13 cellular contexts compared by ENCODE assay signal in the genomic region with DNA sequence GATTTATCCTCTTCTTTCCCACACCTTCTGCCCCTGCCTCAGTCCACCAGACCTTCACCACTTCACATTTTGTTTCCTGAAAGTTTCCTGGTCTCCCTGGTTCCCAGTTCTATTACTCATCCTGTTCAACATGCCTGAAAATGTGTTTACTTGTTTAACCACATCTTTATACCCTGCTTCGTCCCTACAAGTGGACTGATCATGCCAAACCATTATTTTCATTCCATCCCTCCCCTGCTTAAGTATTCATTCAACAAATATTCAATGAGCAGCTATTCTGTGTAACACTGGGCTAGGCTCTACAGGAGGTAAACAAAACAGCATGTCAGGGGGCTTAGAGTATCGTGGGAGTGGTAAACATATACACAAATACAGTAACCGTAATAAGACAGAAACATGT. TPM values are rescaled to one million over a fixed set of nuclear protein-coding genes. Genes with fewer than 3 reads are reported as not detected.
A peak's percentile ranks its signal among the peaks of the same experiment; 100 is the strongest.
DNase-seq lines count a peak whose midpoint lies in the region; ATAC-seq and TF ChIP-seq lines count a peak whose summit lies in the region.
"Had no signal": no experiment of that assay in that cellular context is flagged by ENCODE, and none has a peak within 500 bp of the region (broad histone marks: within the 10 kb centered on the region; RNA-seq: fewer than 3 reads in every experiment).

No MANE protein-coding gene starts in this region.

- no peak for ATAC-seq in GM18502 (IDR thresholded peaks at IDR 0.05; ENCODE audit: poor library complexity, unreplicated experiment)
- ATAC-seq in omental fat pad (ENCODE audit: low FRiP score) = no peak
- no peak for ATAC-seq in gastroesophageal sphincter
- ATAC-seq: Panc1 had no signal

- no peak overlapping the region for H3K4me3 ChIP-seq in fibroblast of villous mesenchyme (ENCODE audit: low read depth, low read length)
- H3K4me3 ChIP-seq in smooth muscle cell = no peak overlapping the region
- H3K4me3 ChIP-seq in gastroesophageal sphincter = no peak overlapping the region

- no peak for TF ChIP-seq POLR2A in gastroesophageal sphincter (IDR thresholded peaks at IDR 0.05)

- peak overlapping the region; percentile 62 for H3K9ac ChIP-seq in smooth muscle cell (ENCODE audit: low read depth)

- H3K27me3 ChIP-seq in smooth muscle cell (ENCODE audit: low read depth) = no peaks in the 10 kb centered on the region
- no peaks in the 10 kb centered on the region for H3K27me3 ChIP-seq in gastroesophageal sphincter

- H3K36me3 ChIP-seq in smooth muscle cell (ENCODE audit: low read depth) = no peaks in the 10 kb centered on the region
- H3K36me3 ChIP-seq in gastroesophageal sphincter = no peaks in the 10 kb centered on the region

- peaks cover 78% of the 10 kb centered on the region for H4K20me1 ChIP-seq in smooth muscle cell (ENCODE audit: low read depth)

- DNase-seq in H4 (ENCODE audit: low spot score) = peak; percentile 63
- DNase-seq in amniotic stem cell (lab: John Stamatoyannopoulos, UW) = peak; percentile 10
- peak; percentile 83 for DNase-seq in fibroblast of villous mesenchyme (ENCODE audit: low read depth)
- DNase-seq in smooth muscle cell (lab: John Stamatoyannopoulos, UW; ENCODE audit: unreplicated experiment) = no peak
- no peak for DNase-seq in omental fat pad (ENCODE audit: low spot score)
- DNase-seq: activated T-cell treated with anti-CD3 and anti-CD28 coated beads, Interleukin-2, amount 50 U/mL, for 48 hours; cerebellar nuclear complex; hypothalamus; NCI-H2171; small intestine had no signal

- TF ChIP-seq CTCF in fibroblast of villous mesenchyme (IDR thresholded peaks at IDR 0.05; ENCODE audit: insufficient read depth, low read depth, low read length) (no peak), smooth muscle cell (IDR thresholded peaks at IDR 0.05; ENCODE audit: borderline replicate concordance, insufficient read depth, poor library complexity, severe bottlenecking) (no peak), omental fat pad (IDR thresholded peaks at IDR 0.05) (no peak), gastroesophageal sphincter (IDR thresholded peaks at IDR 0.05) (no peak)

- peak overlapping the region; percentile 42 for H3K4me2 ChIP-seq in smooth muscle cell

- peaks cover 88% of the 10 kb centered on the region for H3K79me2 ChIP-seq in smooth muscle cell (ENCODE audit: low read depth)

- TF ChIP-seq EP300 in gastroesophageal sphincter (IDR thresholded peaks at IDR 0.05) = no peak

- H3F3A ChIP-seq in smooth muscle cell (ENCODE audit: low read depth) = no peaks in the 10 kb centered on the region

- no peak overlapping the region for H2AFZ ChIP-seq in smooth muscle cell (ENCODE audit: low read depth)

- H3K9me3 ChIP-seq in smooth muscle cell (replicated peaks; ENCODE audit: low read depth) (no peaks in the 10 kb centered on the region), gastroesophageal sphincter (no peaks in the 10 kb centered on the region)

- peaks cover 7% of the 10 kb centered on the region for H3K4me1 ChIP-seq in smooth muscle cell (ENCODE audit: low read depth)
- H3K4me1 ChIP-seq in gastroesophageal sphincter = peaks cover 0 to 43% (median 0%) of the 10 kb centered on the region in 3 donors

- H3K27ac ChIP-seq in smooth muscle cell (ENCODE audit: low read depth) (peak overlapping the region; percentile 86), gastroesophageal sphincter (no peak overlapping the region)

- 26% methylated on average over 3 of the region's 3 CpGs for WGBS in smooth muscle cell (ENCODE audit: low lambda C conversion rate)
- WGBS in gastroesophageal sphincter (ENCODE audit: low coverage in 1 of 2), 2 donors = 0 to 55% methylated on average over 2 to 3 of the region's 3 CpGs

RNA-seq across cellular contexts. Expression of gene MYO5A, which starts 5.5 kb away (rescaled TPM):
- 15.2 and 21.4 TPM in 2 replicates for total RNA-seq in H4 (2014; rRNA removed; shearing (Covaris generic))
- 45.1 and 53.1 TPM in 2 replicates for total RNA-seq in fibroblast of villous mesenchyme
- 68.8 and 72.1 TPM in 2 replicates for total RNA-seq in smooth muscle cell
- polyA plus RNA-seq in smooth muscle cell = 22.4 and 29.4 TPM in 2 replicates
- total RNA-seq in omental fat pad = 10 to 100 TPM; 45.5 to 81.6 (median 65.5) TPM
- total RNA-seq in gastroesophageal sphincter = 10 to 100 TPM; 24.3 to 41.9 (median 31.2) TPM

RNA-seq across cellular contexts. Expression of gene ARPP19, which starts 45.6 kb away (rescaled TPM):
- total RNA-seq in H4 (2014; rRNA removed; shearing (Covaris generic)) = 79.2 and 109 TPM in 2 replicates
- total RNA-seq in fibroblast of villous mesenchyme = 92.1 and 133 TPM in 2 replicates
- total RNA-seq in smooth muscle cell = 138 and 185 TPM in 2 replicates
- polyA plus RNA-seq in smooth muscle cell = 58.4 and 60.1 TPM in 2 replicates
- total RNA-seq in omental fat pad = 100 to 1,000 TPM; 105 to 144 (median 131) TPM
- 100 to 1,000 TPM; 172 to 226 (median 193) TPM for total RNA-seq in gastroesophageal sphincter

Comparison
In these comparisons a context has a peak if more than half of its experiments do, and no peak if none do; other contexts are left out.
1. DNase-seq: peak in H4 (single experiment), amniotic stem cell (single experiment) and fibroblast of villous mesenchyme (single experiment); none in smooth muscle cell (single experiment) and omental fat pad (single experiment).